Comparison of ENCODE assay signal across 13 cellular contexts in genomic region chr9:36100532-36100931, GRCh38. TPM values are rescaled to one million over a fixed set of nuclear protein-coding genes. Genes with fewer than 3 reads are reported as not detected.
DNase-seq lines count a peak whose midpoint lies in the region; TF ChIP-seq lines count a peak whose summit lies in the region.
"Had no signal": no experiment of that assay in that cellular context is flagged by ENCODE, and none has a peak within 500 bp of the region (broad histone marks: within the 10 kb centered on the region; RNA-seq: fewer than 3 reads in every experiment).

No MANE protein-coding gene starts in this region.

- H3K27me3 ChIP-seq in neuronal stem cell (ENCODE audit: control insufficient read depth in 3 of 3, insufficient read depth in 3 of 3, low read depth in 1 of 3, low read length in 3 of 3) = no peaks in the 10 kb centered on the region
- no peaks in the 10 kb centered on the region for H3K27me3 ChIP-seq in spleen (replicated peaks in 1 of 7)
- H3K27me3 ChIP-seq: sigmoid colon had no signal

- no peak overlapping the region for H2AK5ac ChIP-seq in neuronal stem cell (ENCODE audit: low read depth, low read length)

- no peak for TF ChIP-seq CTCF in spleen (IDR thresholded peaks at IDR 0.05 in 8 of 11, conservative IDR thresholded peaks at IDR 0.05 in 3 of 11)

- intact Hi-C loops in spleen (cut with DNase I; ENCODE audit: low total_unique reads) = no loop called here

- H3K14ac ChIP-seq in neuronal stem cell (ENCODE audit: low read length) = no peak overlapping the region

- H3K4me3 ChIP-seq in neuronal stem cell (ENCODE audit: low read length in 2 of 2) = no peak overlapping the region
- no peak overlapping the region for H3K4me3 ChIP-seq in spleen
- H3K4me3 ChIP-seq: PC-9, sigmoid colon had no signal

- no peak overlapping the region for H4K8ac ChIP-seq in neuronal stem cell (ENCODE audit: low read depth, low read length)

- H2BK12ac ChIP-seq in neuronal stem cell (ENCODE audit: low read length) = no peak overlapping the region

- H3K4me1 ChIP-seq in neuronal stem cell (ENCODE audit: control insufficient read depth in 2 of 2, insufficient read depth in 1 of 2, low read depth in 1 of 2, low read length in 2 of 2) (peaks cover 0 to 2% of the 10 kb centered on the region in 2 donors), spleen (peaks cover 0 to 9% (median 6%) of the 10 kb centered on the region in 6 donors)

- H3K27ac ChIP-seq in neuronal stem cell (replicated peaks; ENCODE audit: low read length) = no peak overlapping the region
- no peak overlapping the region for H3K27ac ChIP-seq in spleen
- H3K27ac ChIP-seq: PC-9 had no signal

- H3K23ac ChIP-seq in neuronal stem cell (ENCODE audit: low read depth, low read length, poor library complexity) = no peak overlapping the region

- no peak overlapping the region for H3K4me2 ChIP-seq in neuronal stem cell (ENCODE audit: insufficient read depth, low read length, poor library complexity, severe bottlenecking)
- H3K4me2 ChIP-seq: PC-9 had no signal

- H2BK15ac ChIP-seq in neuronal stem cell (ENCODE audit: low read length) = no peak overlapping the region

- no CpG with 5 or more reads among the region's 3 CpGs for WGBS in neuronal stem cell (ENCODE audit: extremely low coverage in 2 of 2, insufficient read length in 2 of 2, insufficient replicate concordance in 1 of 2), 2 donors
- 74 to 84% (median 82%) methylated on average over 3 of the region's 3 CpGs for WGBS in spleen, 5 donors

- no peak overlapping the region for H3K4ac ChIP-seq in neuronal stem cell (ENCODE audit: low read length)

- no peak for TF ChIP-seq POLR2A in spleen (IDR thresholded peaks at IDR 0.05)

- H2BK120ac ChIP-seq in neuronal stem cell (ENCODE audit: low read depth, low read length) = no peak overlapping the region

- H3K9me3 ChIP-seq in neuronal stem cell (replicated peaks in 1 of 2; ENCODE audit: control insufficient read depth in 2 of 2, insufficient read depth in 1 of 2, low read depth in 1 of 2, low read length in 2 of 2) (no peaks in the 10 kb centered on the region), spleen (no peaks in the 10 kb centered on the region)
- H3K9me3 ChIP-seq: sigmoid colon had no signal

- H3K9ac ChIP-seq in neuronal stem cell (ENCODE audit: low read depth, low read length, poor library complexity) = no peak overlapping the region

- H3K36me3 ChIP-seq in neuronal stem cell (replicated peaks in 1 of 2; ENCODE audit: control insufficient read depth in 2 of 2, insufficient read depth in 2 of 2, low read length in 2 of 2) (peaks cover 1 to 16% of the 10 kb centered on the region in 2 donors), spleen (peaks cover 0 to 2% (median 0%) of the 10 kb centered on the region in 6 donors)

- H2BK5ac ChIP-seq in neuronal stem cell (ENCODE audit: low read length) = no peak overlapping the region

- no peak overlapping the region for H4K91ac ChIP-seq in neuronal stem cell (ENCODE audit: low read depth, low read length, poor library complexity)

- H3K79me1 ChIP-seq in neuronal stem cell (ENCODE audit: low read depth, low read length) = no peaks in the 10 kb centered on the region

- no peak overlapping the region for H3K18ac ChIP-seq in neuronal stem cell (ENCODE audit: low read length)

- H2AFZ ChIP-seq in neuronal stem cell (ENCODE audit: low read length) = no peak overlapping the region
- H2AFZ ChIP-seq: PC-9 had no signal

- peak; percentile 84 for DNase-seq in EH (ENCODE audit: low read depth)
- DNase-seq in RPMI7951 (ENCODE audit: low read depth) = peak; percentile 35
- DNase-seq in fibroblast of peridontal ligament (ENCODE audit: extremely low read depth) = peak; percentile 43
- peak; percentile 12 for DNase-seq in neuronal stem cell (ENCODE audit: low spot score)
- DNase-seq in spleen = no peak
- no peak for DNase-seq in cortex of kidney (lab: John Stamatoyannopoulos, UW)
- no peak for DNase-seq in nucleus accumbens (lab: John Stamatoyannopoulos, UW)
- no peak for DNase-seq in HuH-7 (ENCODE audit: low spot score)
- DNase-seq: activated CD4-positive, alpha-beta T cell treated with anti-CD3 and anti-CD28 coated beads, Interleukin-2, amount 10 ng/mL, durations not matched to agents 24 days and 14 days; activated T-cell treated with anti-CD3 and anti-CD28 coated beads, Interleukin-2, amount 50 U/mL, for 72 hours; NCI-H2227 treated with DMSO at 0.1 percent for 48 hours; PC-9; sigmoid colon had no signal

RNA-seq across cellular contexts. Expression of gene GLIPR2, which starts 36.0 kb away (rescaled TPM):
- total RNA-seq in RPMI7951 (2014; rRNA removed; shearing (Covaris generic)) = 7.2 and 9.3 TPM in 2 replicates
- 29.4 TPM for polyA plus RNA-seq in neuronal stem cell (2013, experiment 1 of 2)
- 30.0 TPM for polyA plus RNA-seq in neuronal stem cell (2013, experiment 2 of 2)
- total RNA-seq in spleen = 10 to 100 TPM; 25.4 to 72.1 (median 42.1) TPM
- 10 to 100 TPM; 25.2 to 37.5 (median 30.3) TPM for polyA plus RNA-seq in spleen

Comparison
In these comparisons a context has a peak if more than half of its experiments do, and no peak if none do; other contexts are left out.
1. DNase-seq: peak in EH (single experiment), RPMI7951 (single experiment), fibroblast of peridontal ligament (single experiment) and neuronal stem cell (single experiment); none in spleen (single experiment), cortex of kidney (single experiment), nucleus accumbens (0 of 56) and HuH-7 (single experiment).